In the genomic region with DNA sequence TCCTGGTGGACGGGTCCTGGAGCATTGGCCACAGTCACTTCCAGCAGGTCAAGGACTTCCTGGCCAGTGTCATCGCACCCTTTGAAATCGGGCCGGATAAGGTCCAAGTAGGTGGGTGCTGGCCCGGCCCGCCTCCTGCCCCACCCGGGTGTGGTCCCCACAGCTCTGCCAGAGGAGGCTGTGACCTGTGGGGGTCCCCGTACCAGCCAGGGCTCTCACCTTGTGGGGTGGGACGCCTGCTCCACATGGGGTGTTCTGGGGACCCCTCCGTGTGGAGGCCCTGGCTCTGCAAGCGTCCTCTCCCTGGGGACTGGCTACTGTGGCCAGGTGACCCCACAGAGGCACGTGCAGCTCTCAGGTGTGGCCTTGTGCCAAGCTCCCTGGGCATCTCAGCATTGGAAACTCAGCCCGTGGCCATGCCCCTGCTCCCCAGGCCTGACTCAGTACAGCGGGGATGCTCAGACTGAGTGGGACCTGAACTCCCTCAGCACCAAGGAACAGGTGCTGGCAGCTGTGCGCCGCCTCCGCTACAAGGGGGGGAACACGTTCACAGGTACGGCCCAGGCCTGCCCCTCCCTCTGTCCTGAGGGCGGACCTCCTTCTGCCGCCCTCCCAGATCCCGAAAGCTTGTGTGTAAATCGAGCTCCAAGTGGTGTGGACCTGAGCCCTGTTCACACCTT, we compare ENCODE assay signal across 2 cellular contexts.
TF ChIP-seq lines count a peak whose summit lies in the region.

No MANE protein-coding gene starts in this region.

TF ChIP-seq in HEK293, 187 proteins besides CTCF, POLR2A, EP300 and RAD21:
- TF ChIP-seq ZNF571 (tag by site-specific recombination; IDR thresholded peaks at IDR 0.05) (no peak), GLIS2 (tag by site-specific recombination; IDR thresholded peaks at IDR 0.05) (peak; percentile 35; the same call in 1 of the 2 replicates), KLF1 (tag by site-specific recombination; IDR thresholded peaks at IDR 0.05) (peak; percentile 61), ZBTB7A (tag by site-specific recombination; IDR thresholded peaks at IDR 0.05; ENCODE audit: low read depth) (no peak), EGR2 (tag by site-specific recombination; IDR thresholded peaks at IDR 0.05; ENCODE audit: low read depth) (no peak), ZNF521 (tag by site-specific recombination; IDR thresholded peaks at IDR 0.05) (no peak), ZNF707 (tag by site-specific recombination; IDR thresholded peaks at IDR 0.05) (no peak)
TF ChIP-seq in HEK293: peak in this region for 2.

TF ChIP-seq in H1, 55 proteins besides CTCF, POLR2A, EP300 and RAD21:
- no peak for TF ChIP-seq SAP30 (IDR thresholded peaks at IDR 0.05; ENCODE audit: insufficient read depth, insufficient replicate concordance, low read length)
- no peak for TF ChIP-seq EGR1 (IDR thresholded peaks at IDR 0.05; ENCODE audit: borderline replicate concordance, low read depth, low read length)
- no peak for TF ChIP-seq GTF2F1 (IDR thresholded peaks at IDR 0.05; ENCODE audit: borderline replicate concordance, low read depth, low read length)
